Comparison of ENCODE assay signal across 13 cellular contexts in the genomic region with DNA sequence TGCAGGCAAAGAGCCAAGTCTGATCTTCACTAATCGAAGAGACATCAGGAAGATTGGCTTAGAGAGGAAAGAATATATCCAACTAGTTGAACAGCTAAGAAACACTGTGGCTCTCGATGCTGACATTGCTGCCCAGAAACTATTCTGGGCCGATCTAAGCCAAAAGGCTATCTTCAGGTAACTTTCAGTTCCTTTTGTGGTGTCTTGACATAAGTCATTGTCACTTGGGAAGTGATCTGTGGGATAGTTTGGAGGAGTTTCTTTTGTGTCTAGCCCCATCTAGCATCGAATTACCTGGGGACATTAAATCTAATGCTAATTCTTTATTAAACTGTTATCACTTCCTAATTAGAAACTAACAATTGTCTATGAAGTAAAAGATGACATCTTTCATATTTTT. TPM values are rescaled to one million over a fixed set of nuclear protein-coding genes. Genes with fewer than 3 reads are reported as not detected.
DNase-seq lines count a peak whose midpoint lies in the region; ATAC-seq and TF ChIP-seq lines count a peak whose summit lies in the region.
"Had no signal": no experiment of that assay in that cellular context is flagged by ENCODE, and none has a peak within 500 bp of the region (broad histone marks: within the 10 kb centered on the region; RNA-seq: fewer than 3 reads in every experiment).

No MANE protein-coding gene starts in this region.

- H3F3A ChIP-seq in SK-N-SH (replicated peaks; ENCODE audit: insufficient read depth): no peaks in the 10 kb centered on the region

- H3K79me2 ChIP-seq in SK-N-SH (ENCODE audit: insufficient read depth): no peaks in the 10 kb centered on the region

- no peak overlapping the region for H3K4me3 ChIP-seq in SK-N-SH (ENCODE audit: low read depth in 2 of 2, low read length in 1 of 2)
- H3K4me3 ChIP-seq: SJSA1 had no signal

- no peaks in the 10 kb centered on the region for H4K20me1 ChIP-seq in SK-N-SH (ENCODE audit: insufficient read depth)

- TF ChIP-seq EP300 in SK-N-SH (IDR thresholded peaks at IDR 0.05; ENCODE audit: borderline replicate concordance in 1 of 2, low read depth in 1 of 2, low read length in 1 of 2): no peak

- WGBS in SK-N-SH (ENCODE audit: low lambda C conversion rate): 86% methylated on average over 4 of the region's 4 CpGs

- H3K9me2 ChIP-seq in SK-N-SH: no peaks in the 10 kb centered on the region

- H3K9ac ChIP-seq in SK-N-SH: no peak overlapping the region

- H3K4me1 ChIP-seq in SK-N-SH (ENCODE audit: control insufficient read depth in 1 of 2, insufficient read depth in 2 of 2, low read depth in 1 of 2, low read length in 1 of 2): no peaks in the 10 kb centered on the region
- H3K4me1 ChIP-seq: SJSA1 had no signal

- no peak overlapping the region for H3K4me2 ChIP-seq in SK-N-SH

- POLR2A ChIA-PET in SK-N-SH (lab: Yijun Ruan, JAX): no interaction called here

- ATAC-seq in GM18517 (IDR thresholded peaks at IDR 0.05; ENCODE audit: unreplicated experiment) (peak; percentile 81), GM21381 (IDR thresholded peaks at IDR 0.05; ENCODE audit: unreplicated experiment) (peak; percentile 79), HG02870 (IDR thresholded peaks at IDR 0.05; ENCODE audit: unreplicated experiment) (peak; percentile 91), HG03575 (IDR thresholded peaks at IDR 0.05; ENCODE audit: extremely low read depth, insufficient number of reproducible peaks, low FRiP score, unreplicated experiment) (peak; percentile 84)
- ATAC-seq: activated CD8-positive, alpha-beta T cell treated with anti-CD3 and anti-CD28 coated beads, Interleukin-2, amount 10 ng/mL, durations not matched to agents 7 days and 5 days had no signal

- H2AFZ ChIP-seq in SK-N-SH (ENCODE audit: low read depth): no peak overlapping the region

- TF ChIP-seq CTCF in SK-N-SH (IDR thresholded peaks at IDR 0.05): no peak

- no peaks in the 10 kb centered on the region for H3K27me3 ChIP-seq in SK-N-SH (ENCODE audit: insufficient read depth)
- H3K27me3 ChIP-seq: SJSA1 had no signal

- peaks cover 22 to 69% of the 10 kb centered on the region in 2 experiments for H3K36me3 ChIP-seq in SK-N-SH (replicated peaks in 1 of 2; ENCODE audit: control insufficient read depth in 1 of 2, insufficient read depth in 2 of 2, low read length in 1 of 2)
- H3K36me3 ChIP-seq: SJSA1 had no signal

- H3K27ac ChIP-seq in SK-N-SH (ENCODE audit: low read depth in 2 of 2, low read length in 1 of 2): no peak overlapping the region
- H3K27ac ChIP-seq: SJSA1 had no signal

- TF ChIP-seq RAD21 in SK-N-SH (IDR thresholded peaks at IDR 0.05; ENCODE audit: low read length): no peak

- DNase-seq in SK-N-SH: no peak
- DNase-seq in activated effector memory CD4-positive, alpha-beta T cell treated with anti-CD3 and anti-CD28 coated beads, Interleukin-2, amount 50 U/mL, for 16 hours: no peak
- no peak for DNase-seq in activated CD4-positive, alpha-beta T cell treated with anti-CD3 and anti-CD28 coated beads, Interleukin-2, amount 50 U/mL, for 48 hours
- DNase-seq in stimulated activated CD4-positive, alpha-beta T cell treated with anti-CD3 and anti-CD28 coated beads, Interleukin-2, amount 100 ng/mL, for 48 hours: no peak
- DNase-seq: activated CD8-positive, alpha-beta T cell treated with anti-CD3 and anti-CD28 coated beads, Interleukin-2, amount 10 ng/mL, durations not matched to agents 7 days and 5 days; activated naive CD4-positive, alpha-beta T cell treated with anti-CD3 and anti-CD28 coated beads for 36 hours; DMS 273 treated with DMSO at 0.1 percent for 48 hours; mesenchymal stem cell had no signal

- CTCF ChIA-PET in SK-N-SH (lab: Yijun Ruan, JAX): interaction anchor here (1.1 to 1.3 kb wide), 4 partner anchors 14 to 148 kb away, joined by 3 read pairs; no protein-coding TSS in a partner anchor

- no peaks in the 10 kb centered on the region for H3K9me3 ChIP-seq in SK-N-SH
- H3K9me3 ChIP-seq: SJSA1 had no signal

TF ChIP-seq in SK-N-SH, 30 proteins besides CTCF, POLR2A, EP300 and RAD21:
- TF ChIP-seq EZH2phosphoT487 (IDR thresholded peaks at IDR 0.05; ENCODE audit: borderline replicate concordance, low read depth): no peak
- TF ChIP-seq, protein P1, sequence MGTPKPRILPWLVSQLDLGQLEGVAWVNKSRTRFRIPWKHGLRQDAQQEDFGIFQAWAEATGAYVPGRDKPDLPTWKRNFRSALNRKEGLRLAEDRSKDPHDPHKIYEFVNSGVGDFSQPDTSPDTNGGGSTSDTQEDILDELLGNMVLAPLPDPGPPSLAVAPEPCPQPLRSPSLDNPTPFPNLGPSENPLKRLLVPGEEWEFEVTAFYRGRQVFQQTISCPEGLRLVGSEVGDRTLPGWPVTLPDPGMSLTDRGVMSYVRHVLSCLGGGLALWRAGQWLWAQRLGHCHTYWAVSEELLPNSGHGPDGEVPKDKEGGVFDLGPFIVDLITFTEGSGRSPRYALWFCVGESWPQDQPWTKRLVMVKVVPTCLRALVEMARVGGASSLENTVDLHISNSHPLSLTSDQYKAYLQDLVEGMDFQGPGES (IDR thresholded peaks at IDR 0.05; ENCODE audit: low read depth, low read length): no peak
TF ChIP-seq in SK-N-SH: peak in this region for 0.

RNA-seq across cellular contexts. Expression of a gene that starts 24.0 kb away (rescaled TPM):
- polyA plus RNA-seq in SK-N-SH (2012; rRNA removed): 9.2 and 12.0 TPM in 2 replicates
- polyA plus RNA-seq in SK-N-SH (2012; cell fraction: cytosol; rRNA removed): 9.0 and 10.7 TPM in 2 replicates
- 12.2 and 17.0 TPM in 2 replicates for polyA plus RNA-seq in SK-N-SH (2012; cell fraction: nucleus; rRNA removed)
